Comparison of ENCODE assay signal across 21 cellular contexts in the genomic region with DNA sequence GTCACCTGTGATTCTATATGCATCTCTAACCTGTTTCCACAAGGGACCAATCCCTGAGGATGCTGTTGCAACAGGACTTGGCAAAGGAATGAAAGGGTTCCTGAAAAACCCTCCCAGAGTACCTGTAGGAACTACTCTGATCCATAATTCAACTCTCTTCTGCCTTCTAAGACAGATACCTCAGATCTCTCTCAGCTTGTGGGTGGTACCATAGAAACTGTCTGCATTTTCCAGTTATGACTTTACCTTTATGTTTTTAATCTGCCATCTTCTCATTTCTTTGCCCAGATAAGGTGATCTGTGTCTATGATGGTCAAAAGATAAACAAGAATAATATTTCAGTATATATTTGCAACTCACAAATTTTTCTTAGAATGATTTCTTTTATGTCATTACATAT.
"Had no signal": no experiment of that assay in that cellular context is flagged by ENCODE, and none has a peak within 500 bp of the region (broad histone marks: within the 10 kb centered on the region; RNA-seq: fewer than 3 reads in every experiment).

No MANE protein-coding gene starts in this region.

- H3K27me3 Mint-ChIP-seq: natural killer cell treated with Interleukin-12 subunit alpha and Interleukin-12 subunit beta and Interleukin-15 and Interleukin-18, amount 100 ng/mL, for 72 hours had no signal

- H3K4me1 ChIP-seq: colonic mucosa, esophagus squamous epithelium, neural progenitor cell had no signal

- H3K27ac Mint-ChIP-seq: natural killer cell treated with Interleukin-12 subunit alpha and Interleukin-12 subunit beta and Interleukin-15 and Interleukin-18, amount 100 ng/mL, for 72 hours; neural progenitor cell had no signal

- ATAC-seq: gastroesophageal sphincter; left lobe of liver; mucosa of descending colon; natural killer cell treated with Interleukin-12 subunit alpha and Interleukin-12 subunit beta and Interleukin-15 and Interleukin-18, amount 100 ng/mL, for 72 hours had no signal

- H3K27ac ChIP-seq: colonic mucosa, esophagus squamous epithelium, gastroesophageal sphincter, neural progenitor cell, ovary, right atrium auricular region, sigmoid colon, skin epidermis, testis, tibial nerve had no signal

- H3K36me3 ChIP-seq: colonic mucosa, neural progenitor cell, ovary had no signal

- H3K9me3 Mint-ChIP-seq: natural killer cell treated with Interleukin-12 subunit alpha and Interleukin-12 subunit beta and Interleukin-15 and Interleukin-18, amount 100 ng/mL, for 72 hours; neural progenitor cell had no signal

- H3K4me1 Mint-ChIP-seq: neural progenitor cell had no signal

- H3K9me3 ChIP-seq: colonic mucosa, esophagus squamous epithelium, gastroesophageal sphincter, mucosa of descending colon, ovary, right atrium auricular region, sigmoid colon, testis, tibial nerve had no signal

- DNase-seq: colonic mucosa; dermis blood vessel endothelial cell; esophagus squamous epithelium; foreskin fibroblast; glutamatergic neuron; islet precursor cell; mucosa of descending colon; nucleus accumbens; ovary; sigmoid colon; stimulated activated CD4-positive, alpha-beta T cell treated with anti-CD3 and anti-CD28 coated beads, Interleukin-2, amount 100 ng/mL, for 24 hours; stimulated activated CD4-positive, alpha-beta T cell treated with anti-CD3 and anti-CD28 coated beads, Interleukin-4, amount 100 ng/mL, for 4 hours; stimulated activated naive CD4-positive, alpha-beta T cell treated with Interleukin-2 at 50 U/mL for 16 hours; testis had no signal

- H3K27me3 ChIP-seq: colonic mucosa, esophagus squamous epithelium, gastroesophageal sphincter, neural progenitor cell, ovary, right atrium auricular region, sigmoid colon, testis, tibial nerve had no signal

- H3K4me3 ChIP-seq: colonic mucosa, esophagus squamous epithelium, gastroesophageal sphincter, mucosa of descending colon, neural progenitor cell, ovary, right atrium auricular region, sigmoid colon, skin epidermis, testis, tibial nerve had no signal

- H3K36me3 Mint-ChIP-seq: natural killer cell treated with Interleukin-12 subunit alpha and Interleukin-12 subunit beta and Interleukin-15 and Interleukin-18, amount 100 ng/mL, for 72 hours had no signal

- H3K4me3 Mint-ChIP-seq: natural killer cell treated with Interleukin-12 subunit alpha and Interleukin-12 subunit beta and Interleukin-15 and Interleukin-18, amount 100 ng/mL, for 72 hours; neural progenitor cell had no signal
